ENCODE assay signal across 9 cellular contexts in genomic region chr18:45755936-45756335, GRCh38. TPM values are rescaled to one million over a fixed set of nuclear protein-coding genes. Genes with fewer than 3 reads are reported as not detected.
DNase-seq lines count a peak whose midpoint lies in the region; ATAC-seq and TF ChIP-seq lines count a peak whose summit lies in the region.
"Had no signal": no experiment of that assay in that cellular context is flagged by ENCODE, and none has a peak within 500 bp of the region (broad histone marks: within the 10 kb centered on the region; RNA-seq: fewer than 3 reads in every experiment).

No MANE protein-coding gene starts in this region.

- H3K79me2 ChIP-seq in mesendoderm (ENCODE audit: control insufficient read depth, insufficient read depth, low read length) = no peaks in the 10 kb centered on the region

- no CpG with 5 or more reads among the region's 3 CpGs for WGBS in mesendoderm (ENCODE audit: extremely low coverage, insufficient coverage, low lambda C conversion rate)

- H3K4ac ChIP-seq in mesendoderm (ENCODE audit: low read depth, low read length) = no peak overlapping the region

- no peak overlapping the region for H2BK120ac ChIP-seq in mesendoderm (ENCODE audit: low read depth, low read length)

- peaks cover 8% of the 10 kb centered on the region for H3K4me1 ChIP-seq in mesendoderm (ENCODE audit: control insufficient read depth, low read depth, low read length)
- no peaks in the 10 kb centered on the region for H3K4me1 ChIP-seq in vagina

- H3K9me3 ChIP-seq in vagina = no peaks in the 10 kb centered on the region

- H2BK15ac ChIP-seq in mesendoderm (replicated peaks; ENCODE audit: low read depth) = peak overlapping the region; percentile 15

- ATAC-seq in HG03457 (IDR thresholded peaks at IDR 0.05; ENCODE audit: unreplicated experiment) = no peak

- H3K79me1 ChIP-seq in mesendoderm (ENCODE audit: low read length) = no peaks in the 10 kb centered on the region

- no peak overlapping the region for H3K18ac ChIP-seq in mesendoderm (ENCODE audit: low read length)

- no peak overlapping the region for H3K27ac ChIP-seq in mesendoderm (ENCODE audit: low read depth, low read length)
- no peak overlapping the region for H3K27ac ChIP-seq in vagina

- H3K27me3 ChIP-seq in mesendoderm (ENCODE audit: insufficient read depth, low read length, poor library complexity) = no peaks in the 10 kb centered on the region
- no peaks in the 10 kb centered on the region for H3K27me3 ChIP-seq in vagina

- DNase-seq in Caki2 (ENCODE audit: low read depth) (peak; percentile 72), NCI-H2196 treated with DMSO at 0.1 percent for 48 hours (lab: John Stamatoyannopoulos, UW; ENCODE audit: unreplicated experiment) (peak; percentile 79), erythroblast (lab: John Stamatoyannopoulos, UW) (peak; percentile 20 to 41), mesendoderm (no peak), vagina (ENCODE audit: extremely low spot score in 2 of 2) (no peak), NCI-H187 (lab: John Stamatoyannopoulos, UW) (no peak), KG1 (lab: John Stamatoyannopoulos, UW) (no peak)
- DNase-seq: activated T-cell treated with anti-CD3 and anti-CD28 coated beads, Interleukin-2, amount 50 U/mL, for 48 hours had no signal

- H3K4me3 ChIP-seq in mesendoderm (ENCODE audit: low read length) (no peak overlapping the region), vagina (no peak overlapping the region)

- H2AK5ac ChIP-seq in mesendoderm (ENCODE audit: low read length) = no peak overlapping the region

- in situ Hi-C loops in Caki2 (cut with HindIII; ENCODE audit: low pct_unique_long_range_greater_than_20kb, low sequenced_read_pairs) = no loop called here

- intact Hi-C loops in vagina (cut with DNase I) = no loop called here

- no peak overlapping the region for H4K5ac ChIP-seq in mesendoderm (ENCODE audit: low read length)

- H4K8ac ChIP-seq in mesendoderm (ENCODE audit: low read depth, low read length) = no peak overlapping the region

- no peak overlapping the region for H3K56ac ChIP-seq in mesendoderm (ENCODE audit: low read length)

- no peaks in the 10 kb centered on the region for H3K36me3 ChIP-seq in mesendoderm (ENCODE audit: control insufficient read depth, insufficient read depth, low read length)
- no peaks in the 10 kb centered on the region for H3K36me3 ChIP-seq in vagina

- TF ChIP-seq CTCF in vagina (IDR thresholded peaks at IDR 0.05) = no peak

- no peak overlapping the region for H3K9ac ChIP-seq in mesendoderm (ENCODE audit: low read length)

- H3K23ac ChIP-seq in mesendoderm (ENCODE audit: low read length) = no peak overlapping the region

- no peak overlapping the region for H2BK5ac ChIP-seq in mesendoderm (ENCODE audit: low read length)

- no peak overlapping the region for H3K4me2 ChIP-seq in mesendoderm (ENCODE audit: low read length)

- TF ChIP-seq POLR2A in erythroblast (IDR thresholded peaks at IDR 0.05; ENCODE audit: low read length) = no peak
- TF ChIP-seq POLR2A in vagina (IDR thresholded peaks at IDR 0.05) = no peak

RNA-seq across cellular contexts. Expression of gene SLC14A1, which starts 32.0 kb away (rescaled TPM):
- total RNA-seq in Caki2 (2014; rRNA removed; shearing (Covaris generic); ENCODE audit: low replicate concordance) = not detected in 2 replicates
- polyA plus RNA-seq in mesendoderm (2013, experiment 1 of 2) = 0.14 TPM
- 0.03 TPM for polyA plus RNA-seq in mesendoderm (2013, experiment 2 of 2)
- total RNA-seq in vagina = 3.4 TPM

Comparison
In these comparisons a context has a peak if more than half of its experiments do, and no peak if none do; other contexts are left out.
1. DNase-seq: peak in Caki2 (single experiment), NCI-H2196 treated with DMSO at 0.1 percent for 48 hours (single experiment) and erythroblast (2 of 2); none in mesendoderm (single experiment), vagina (0 of 2), NCI-H187 (0 of 2) and KG1 (single experiment).